8 cellular contexts compared by ENCODE assay signal in the genomic region with DNA sequence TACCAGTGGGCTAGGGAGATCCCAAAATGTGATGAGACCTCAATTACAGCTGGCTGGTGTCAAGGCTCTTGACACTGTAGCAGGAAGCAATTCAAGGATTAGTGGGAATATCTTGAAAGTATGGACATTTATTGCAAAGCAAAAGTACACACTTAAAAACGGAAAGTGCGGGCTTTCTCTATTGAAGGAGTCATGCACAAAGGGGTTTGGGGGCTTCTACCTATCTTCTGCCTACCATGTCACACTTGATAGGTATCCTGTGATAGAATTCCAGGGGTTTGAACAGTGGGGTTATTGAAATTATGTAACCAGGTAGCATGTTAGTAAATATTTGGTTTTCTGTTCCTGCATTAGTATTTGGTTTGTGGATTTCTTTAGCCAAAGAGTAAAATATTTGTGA.
"Had no signal": no experiment of that assay in that cellular context is flagged by ENCODE, and none has a peak within 500 bp of the region (broad histone marks: within the 10 kb centered on the region; RNA-seq: fewer than 3 reads in every experiment).

No MANE protein-coding gene starts in this region.

- H3K4me3 ChIP-seq: GM12878 had no signal

- DNase-seq: GDM1, GF-D8 had no signal

- FAIRE-seq: G401.6, GM12878, GM12891, GM12892, GM18507, GM19239 had no signal

- ATAC-seq: GM12878 had no signal
